ENCODE assay signal across 26 cellular contexts in the genomic region with DNA sequence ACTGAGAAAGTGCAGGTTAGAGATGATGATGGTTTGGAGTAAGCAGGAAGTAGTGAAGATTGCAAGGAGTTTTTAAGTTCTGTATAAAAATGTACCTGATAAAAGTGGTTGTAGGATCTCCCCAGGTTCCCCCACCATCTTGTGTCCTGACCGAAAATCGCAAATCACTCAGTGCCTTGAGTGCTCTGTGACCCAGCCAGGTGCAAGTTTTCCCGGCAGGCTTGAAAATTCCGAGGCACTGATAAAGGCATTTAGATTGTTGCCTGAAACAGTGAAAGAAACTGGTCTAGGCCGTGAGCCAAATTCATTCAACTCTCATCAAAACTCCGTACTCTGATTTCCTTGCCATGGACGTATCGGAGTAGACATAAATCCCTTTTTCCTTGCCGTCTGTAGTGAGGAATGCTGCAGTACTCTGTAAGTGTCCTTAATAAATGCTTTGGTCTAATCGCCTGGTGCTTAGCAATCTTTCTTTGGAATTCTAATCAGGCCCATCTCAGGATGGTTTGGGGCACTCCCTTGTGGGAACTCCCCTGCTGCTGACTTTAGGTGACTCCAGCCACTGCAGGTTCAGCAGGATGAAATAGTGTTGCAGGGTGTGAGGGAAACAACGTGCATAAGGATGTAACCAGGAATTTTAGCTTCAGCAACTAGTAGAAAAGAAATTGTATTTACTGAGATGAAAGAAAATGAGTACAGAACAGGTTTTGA.
"Had no signal": no experiment of that assay in that cellular context is flagged by ENCODE, and none has a peak within 500 bp of the region (broad histone marks: within the 10 kb centered on the region; RNA-seq: fewer than 3 reads in every experiment).

No MANE protein-coding gene starts in this region.

- H3K9me3 ChIP-seq: prostate gland, right atrium auricular region, SK-N-SH, tibial nerve, uterus had no signal

- H3K36me3 ChIP-seq: brain microvascular endothelial cell, prostate gland, right atrium auricular region, tibial nerve, uterus had no signal

- H3K4me3 Mint-ChIP-seq: activated CD4-positive, alpha-beta memory T cell treated with anti-CD3 and anti-CD28 coated beads, Interleukin-2, amount 10 ng/mL, durations not matched to agents 7 days and 5 days; activated CD4-positive, alpha-beta T cell treated with anti-CD3 and anti-CD28 coated beads, Interleukin-2, amount 10 ng/mL, durations not matched to agents 24 days and 14 days; activated naive CD8-positive, alpha-beta T cell treated with anti-CD3 and anti-CD28 coated beads, Interleukin-2, amount 50 U/mL, for 24 hours; activated T-helper 1 cell treated with anti-CD3 and anti-CD28 coated beads, Interleukin-12 subunit alpha, Interleukin-12 subunit beta, Interleukin-2, Interleukin-4 antibody, amounts not matched to agents 30 ng/mL and 10 ng/mL and 1 ng/mL, durations not matched to agents 14 hours and 24 hours and 36 hours; effector memory CD8-positive, alpha-beta T cell; naive thymus-derived CD4-positive, alpha-beta T cell; stimulated activated naive CD8-positive, alpha-beta T cell treated with anti-CD3 and anti-CD28 coated beads, Interleukin-15, amount 100 ng/mL, for 72 hours had no signal

- ATAC-seq: activated CD4-positive, CD25-positive, alpha-beta regulatory T cell treated with anti-CD3 and anti-CD28 coated beads, Interleukin-2, amount 50 U/mL, for 24 hours; activated naive CD8-positive, alpha-beta T cell treated with anti-CD3 and anti-CD28 coated beads, Interleukin-2, amount 50 U/mL, for 24 hours; effector memory CD8-positive, alpha-beta T cell; esophagus mucosa; naive thymus-derived CD4-positive, alpha-beta T cell; stimulated activated naive CD8-positive, alpha-beta T cell treated with anti-CD3 and anti-CD28 coated beads, Interleukin-15, amount 100 ng/mL, for 72 hours had no signal

- H3K27ac ChIP-seq: brain microvascular endothelial cell, prostate gland, right atrium auricular region, tibial nerve, uterus had no signal

- H3K27me3 ChIP-seq: brain microvascular endothelial cell, right atrium auricular region, tibial nerve, uterus had no signal

- H3K4me3 ChIP-seq: prostate gland, right atrium auricular region, tibial nerve, uterus had no signal

- H3K4me2 ChIP-seq: SK-N-SH had no signal

- H3K4me1 ChIP-seq: prostate gland, right atrium auricular region, tibial nerve, uterus had no signal

- DNase-seq: activated CD4-positive, alpha-beta memory T cell treated with anti-CD3 and anti-CD28 coated beads, Interleukin-2, amount 10 ng/mL, durations not matched to agents 7 days and 5 days; activated CD4-positive, alpha-beta T cell treated with anti-CD3 and anti-CD28 coated beads, Interleukin-2, amount 10 ng/mL, durations not matched to agents 24 days and 14 days; activated gamma-delta T cell; activated naive CD4-positive, alpha-beta T cell treated with anti-CD3 and anti-CD28 coated beads, Interleukin-2, amount 50 U/mL, for 16 hours; activated naive CD8-positive, alpha-beta T cell treated with anti-CD3 and anti-CD28 coated beads, Interleukin-2, amount 50 U/mL, for 24 hours; activated T-cell treated with anti-CD3 and anti-CD28 coated beads for 4 hours; brain microvascular endothelial cell; caudate nucleus; effector memory CD8-positive, alpha-beta T cell; head of caudate nucleus; hypothalamus; kidney glomerular epithelial cell; naive thymus-derived CD4-positive, alpha-beta T cell; SK-N-SH; stimulated activated CD4-positive, alpha-beta T cell treated with anti-CD3 and anti-CD28 coated beads, Interleukin-4, amount 100 ng/mL, for 4 hours; stimulated activated naive CD8-positive, alpha-beta T cell treated with anti-CD3 and anti-CD28 coated beads, Interleukin-15, amount 100 ng/mL, for 72 hours; uterus had no signal

- FAIRE-seq: colon, endothelial cell of umbilical vein, frontal cortex had no signal

- H3K27me3 Mint-ChIP-seq: activated CD4-positive, alpha-beta memory T cell treated with anti-CD3 and anti-CD28 coated beads, Interleukin-2, amount 10 ng/mL, durations not matched to agents 7 days and 5 days; activated CD4-positive, alpha-beta T cell treated with anti-CD3 and anti-CD28 coated beads, Interleukin-2, amount 10 ng/mL, durations not matched to agents 24 days and 14 days; activated naive CD8-positive, alpha-beta T cell treated with anti-CD3 and anti-CD28 coated beads, Interleukin-2, amount 50 U/mL, for 24 hours; effector memory CD8-positive, alpha-beta T cell; naive thymus-derived CD4-positive, alpha-beta T cell; stimulated activated naive CD8-positive, alpha-beta T cell treated with anti-CD3 and anti-CD28 coated beads, Interleukin-15, amount 100 ng/mL, for 72 hours had no signal

- H3K9me3 Mint-ChIP-seq: activated CD4-positive, alpha-beta T cell treated with anti-CD3 and anti-CD28 coated beads, Interleukin-2, amount 10 ng/mL, durations not matched to agents 24 days and 14 days had no signal

- H3K4me1 Mint-ChIP-seq: activated CD4-positive, alpha-beta memory T cell treated with anti-CD3 and anti-CD28 coated beads, Interleukin-2, amount 10 ng/mL, durations not matched to agents 7 days and 5 days; activated CD4-positive, alpha-beta T cell treated with anti-CD3 and anti-CD28 coated beads, Interleukin-2, amount 10 ng/mL, durations not matched to agents 24 days and 14 days; activated naive CD8-positive, alpha-beta T cell treated with anti-CD3 and anti-CD28 coated beads, Interleukin-2, amount 50 U/mL, for 24 hours; naive thymus-derived CD4-positive, alpha-beta T cell; stimulated activated naive CD8-positive, alpha-beta T cell treated with anti-CD3 and anti-CD28 coated beads, Interleukin-15, amount 100 ng/mL, for 72 hours had no signal

- H3K27ac Mint-ChIP-seq: activated CD4-positive, alpha-beta memory T cell treated with anti-CD3 and anti-CD28 coated beads, Interleukin-2, amount 10 ng/mL, durations not matched to agents 7 days and 5 days; activated CD4-positive, alpha-beta T cell treated with anti-CD3 and anti-CD28 coated beads, Interleukin-2, amount 10 ng/mL, durations not matched to agents 24 days and 14 days; activated naive CD8-positive, alpha-beta T cell treated with anti-CD3 and anti-CD28 coated beads, Interleukin-2, amount 50 U/mL, for 24 hours; activated T-helper 1 cell treated with anti-CD3 and anti-CD28 coated beads, Interleukin-12 subunit alpha, Interleukin-12 subunit beta, Interleukin-2, Interleukin-4 antibody, amounts not matched to agents 30 ng/mL and 10 ng/mL and 1 ng/mL, durations not matched to agents 14 hours and 24 hours and 36 hours; effector memory CD8-positive, alpha-beta T cell; naive thymus-derived CD4-positive, alpha-beta T cell; stimulated activated naive CD8-positive, alpha-beta T cell treated with anti-CD3 and anti-CD28 coated beads, Interleukin-15, amount 100 ng/mL, for 72 hours had no signal

- H3K9ac ChIP-seq: SK-N-SH had no signal
